Comparison of ENCODE assay signal across 8 cellular contexts in the genomic region with DNA sequence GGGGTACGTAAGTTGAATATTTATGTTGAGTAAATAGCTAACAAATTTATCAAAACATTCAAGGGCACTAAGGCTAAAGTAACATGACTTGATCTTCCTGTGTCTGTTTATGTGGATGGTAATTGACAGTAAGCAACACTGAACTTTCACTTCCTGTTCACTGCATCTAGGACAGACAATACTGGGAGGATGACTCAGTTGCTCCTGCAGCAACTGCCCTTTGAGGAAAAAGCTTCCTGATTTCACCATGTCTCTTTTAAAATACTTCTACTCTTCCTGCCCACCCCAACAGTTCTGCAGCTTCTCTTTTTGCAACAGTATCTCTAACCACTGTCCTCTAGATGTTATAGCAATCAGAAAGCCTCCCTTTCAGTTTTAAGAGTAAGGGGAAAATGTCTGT.
DNase-seq lines count a peak whose midpoint lies in the region; ATAC-seq and TF ChIP-seq lines count a peak whose summit lies in the region.

No MANE protein-coding gene starts in this region.

- H3K27ac Mint-ChIP-seq in activated CD4-positive, alpha-beta T cell treated with anti-CD3 and anti-CD28 coated beads, Interleukin-2, amount 10 ng/mL, durations not matched to agents 24 days and 14 days, result no peak overlapping the region
- no peak overlapping the region for H3K27ac Mint-ChIP-seq in activated T-cell treated with anti-CD3 and anti-CD28 coated beads, Interleukin-2, amount 50 U/mL, for 72 hours

- intact Hi-C loops in activated CD4-positive, alpha-beta T cell treated with anti-CD3 and anti-CD28 coated beads, Interleukin-2, amount 10 ng/mL, durations not matched to agents 24 days and 14 days (cut with micrococcal nuclease), result no loop called here
- intact Hi-C loops in mucosa of descending colon (cut with DNase I, micrococcal nuclease), result no loop called here

- no peak overlapping the region for H3K4me3 ChIP-seq in mucosa of descending colon

- H3K4me1 ChIP-seq in mucosa of descending colon (ENCODE audit: low read depth), result no peaks in the 10 kb centered on the region

- peak; percentile 53 for DNase-seq in activated CD4-positive, alpha-beta T cell treated with anti-CD3 and anti-CD28 coated beads, Interleukin-2, amount 10 ng/mL, durations not matched to agents 24 days and 14 days
- no peak for DNase-seq in activated CD4-positive, alpha-beta T cell treated with anti-CD3 and anti-CD28 coated beads, Interleukin-2, amount 50 U/mL, for 48 hours
- DNase-seq in amniotic epithelial cell (ENCODE audit: low read depth) (peak; percentile 90), mucosa of descending colon (peak in 1 of 3 donors; percentile 12), LoVo (ENCODE audit: low spot score) (no peak), activated gamma-delta T cell (lab: John Stamatoyannopoulos, UW) (no peak)
- DNase-seq in activated T-cell treated with anti-CD3 and anti-CD28 coated beads, Interleukin-2, amount 50 U/mL, for 72 hours, result no peak

- ATAC-seq in HG03442 (IDR thresholded peaks at IDR 0.05; ENCODE audit: unreplicated experiment) (peak; percentile 80), mucosa of descending colon (peak; percentile 56)
- no peak for ATAC-seq in activated T-cell treated with anti-CD3 and anti-CD28 coated beads, Interleukin-2, amount 50 U/mL, for 72 hours (replicated peaks in 1 of 2)

- peaks cover 5% of the 10 kb centered on the region for H3K4me1 Mint-ChIP-seq in activated CD4-positive, alpha-beta T cell treated with anti-CD3 and anti-CD28 coated beads, Interleukin-2, amount 10 ng/mL, durations not matched to agents 24 days and 14 days
- peaks cover 6% of the 10 kb centered on the region for H3K4me1 Mint-ChIP-seq in activated T-cell treated with anti-CD3 and anti-CD28 coated beads, Interleukin-2, amount 50 U/mL, for 72 hours (ENCODE audit: low read depth)

- no peaks in the 10 kb centered on the region for H3K9me3 Mint-ChIP-seq in activated CD4-positive, alpha-beta T cell treated with anti-CD3 and anti-CD28 coated beads, Interleukin-2, amount 10 ng/mL, durations not matched to agents 24 days and 14 days
- H3K9me3 Mint-ChIP-seq in activated T-cell treated with anti-CD3 and anti-CD28 coated beads, Interleukin-2, amount 50 U/mL, for 72 hours, result peaks cover 3 to 10% of the 10 kb centered on the region in 2 donors

- no peak overlapping the region for H3K4me3 Mint-ChIP-seq in activated CD4-positive, alpha-beta T cell treated with anti-CD3 and anti-CD28 coated beads, Interleukin-2, amount 10 ng/mL, durations not matched to agents 24 days and 14 days
- H3K4me3 Mint-ChIP-seq in activated T-cell treated with anti-CD3 and anti-CD28 coated beads, Interleukin-2, amount 50 U/mL, for 72 hours, result no peak overlapping the region

- H3K36me3 Mint-ChIP-seq in activated CD4-positive, alpha-beta T cell treated with anti-CD3 and anti-CD28 coated beads, Interleukin-2, amount 10 ng/mL, durations not matched to agents 24 days and 14 days (ENCODE audit: low read depth), result no peaks in the 10 kb centered on the region
- no peaks in the 10 kb centered on the region for H3K36me3 Mint-ChIP-seq in activated T-cell treated with anti-CD3 and anti-CD28 coated beads, Interleukin-2, amount 50 U/mL, for 72 hours (ENCODE audit: insufficient read depth in 2 of 2)

- no peaks in the 10 kb centered on the region for H3K36me3 ChIP-seq in mucosa of descending colon (ENCODE audit: low read depth)

- H3K27me3 Mint-ChIP-seq in activated CD4-positive, alpha-beta T cell treated with anti-CD3 and anti-CD28 coated beads, Interleukin-2, amount 10 ng/mL, durations not matched to agents 24 days and 14 days, result no peaks in the 10 kb centered on the region
- no peaks in the 10 kb centered on the region for H3K27me3 Mint-ChIP-seq in activated T-cell treated with anti-CD3 and anti-CD28 coated beads, Interleukin-2, amount 50 U/mL, for 72 hours (ENCODE audit: low read depth)

- no peak for TF ChIP-seq CTCF in mucosa of descending colon (IDR thresholded peaks at IDR 0.05)

- H3K9me3 ChIP-seq in mucosa of descending colon, result no peaks in the 10 kb centered on the region

Comparison
In these comparisons a context has a peak if more than half of its experiments do, and no peak if none do; other contexts are left out.
1. DNase-seq: peak in activated CD4-positive, alpha-beta T cell treated with anti-CD3 and anti-CD28 coated beads, Interleukin-2, amount 10 ng/mL, durations not matched to agents 24 days and 14 days (single experiment) and amniotic epithelial cell (single experiment); none in activated CD4-positive, alpha-beta T cell treated with anti-CD3 and anti-CD28 coated beads, Interleukin-2, amount 50 U/mL, for 48 hours (0 of 2), LoVo (single experiment), activated gamma-delta T cell (single experiment) and activated T-cell treated with anti-CD3 and anti-CD28 coated beads, Interleukin-2, amount 50 U/mL, for 72 hours (0 of 2).
2. ATAC-seq: peak in HG03442 (single experiment) and mucosa of descending colon (single experiment); none in activated T-cell treated with anti-CD3 and anti-CD28 coated beads, Interleukin-2, amount 50 U/mL, for 72 hours (0 of 2).